9 cellular contexts compared by ENCODE assay signal in the genomic region with DNA sequence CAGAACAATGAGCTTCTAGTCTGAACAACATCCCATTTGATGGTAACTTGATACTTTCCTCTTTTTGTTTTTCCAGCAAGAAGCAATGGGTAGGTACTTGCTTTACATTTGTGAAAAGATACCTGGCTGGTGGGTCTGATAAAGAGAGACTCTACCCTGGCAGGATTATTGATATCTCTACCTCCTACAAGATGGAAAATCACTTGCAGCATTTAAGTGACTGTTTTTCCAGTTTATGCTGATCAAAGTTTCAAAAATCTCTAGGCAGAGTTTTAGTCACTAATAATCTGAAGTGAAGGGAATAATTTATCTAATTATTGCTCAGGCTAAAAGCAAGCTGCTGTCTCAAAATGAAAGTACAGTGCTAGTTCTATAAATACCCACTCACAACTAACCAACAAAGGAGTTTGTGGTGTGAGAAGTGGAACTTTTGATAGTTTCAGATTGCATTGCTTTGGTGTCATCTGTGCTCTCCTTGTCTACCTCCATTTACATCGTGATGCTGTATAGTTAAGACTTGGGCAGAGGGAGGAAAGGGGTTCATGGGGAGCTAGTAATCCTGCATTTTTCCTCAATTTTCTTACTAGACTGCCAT.
A peak's percentile ranks its signal among the peaks of the same experiment; 100 is the strongest.
DNase-seq lines count a peak whose midpoint lies in the region; ATAC-seq and TF ChIP-seq lines count a peak whose summit lies in the region.
"Had no signal": no experiment of that assay in that cellular context is flagged by ENCODE, and none has a peak within 500 bp of the region (broad histone marks: within the 10 kb centered on the region; RNA-seq: fewer than 3 reads in every experiment).

No MANE protein-coding gene starts in this region.

- TF ChIP-seq CTCF in GM12864 (IDR thresholded peaks at IDR 0.05; ENCODE audit: low read depth, low read length, missing control alignments) (no peak), mammary epithelial cell (conservative IDR thresholded peaks at IDR 0.05 in 1 of 2, IDR thresholded peaks at IDR 0.05 in 1 of 2; ENCODE audit: extremely low read depth in 1 of 2, insufficient read depth in 1 of 2, low read depth in 1 of 2, low read length in 2 of 2) (no peak)

- in situ Hi-C loops in mammary epithelial cell (cut with MboI; ENCODE audit: low sequenced_read_pairs in 2 of 2) = loop anchor here in 1 of 2 donors (25.0 kb wide), 1 partner anchor 230 kb away; no protein-coding TSS in a partner anchor

- H3K27me3 ChIP-seq in mammary epithelial cell (ENCODE audit: insufficient read depth, low read length) = no peaks in the 10 kb centered on the region

- no TSS peak for BruUV-seq in mammary epithelial cell (replicated peaks; lab: Mats Ljungman, UMichigan)

- no peak overlapping the region; the same call in 1 of the 2 replicates for H3K4me3 ChIP-seq in GM12864 (ENCODE audit: low read depth, low read length)
- H3K4me3 ChIP-seq in mammary epithelial cell (replicated peaks in 1 of 3; ENCODE audit: insufficient read depth in 1 of 3, low read depth in 2 of 3, low read length in 3 of 3) = no peak overlapping the region

- no peak overlapping the region for H2AFZ ChIP-seq in mammary epithelial cell (ENCODE audit: low read depth, low read length)

- no peaks in the 10 kb centered on the region for H3K36me3 ChIP-seq in mammary epithelial cell (ENCODE audit: insufficient read depth, low read length)

- dilution Hi-C loops in mammary epithelial cell (cut with HindIII; ENCODE audit: low sequenced_read_pairs) = no loop called here

- CTCF ChIA-PET in mammary epithelial cell (lab: Charles Lee; ENCODE audit: low non-redundant PET) = no interaction called here

- peak; percentile 84 for DNase-seq in GM12864 (ENCODE audit: low read depth)
- peak; percentile 50 for DNase-seq in globus pallidus (ENCODE audit: low spot score)
- no peak for DNase-seq in SKM-1 (lab: John Stamatoyannopoulos, UW; ENCODE audit: unreplicated experiment)
- DNase-seq in stimulated activated CD4-positive, alpha-beta T cell treated with anti-CD3 and anti-CD28 coated beads, Interleukin-4, amount 100 ng/mL, for 24 hours = no peak
- no peak for DNase-seq in activated CD4-positive, CD25-positive, alpha-beta regulatory T cell (lab: John Stamatoyannopoulos, UW)
- DNase-seq in mammary epithelial cell = no peak

- no peak overlapping the region for H3K4me2 ChIP-seq in mammary epithelial cell (ENCODE audit: insufficient read depth, low read depth, low read length)

- no peaks in the 10 kb centered on the region for H4K20me1 ChIP-seq in mammary epithelial cell (ENCODE audit: insufficient read depth, low read length)

- no peaks in the 10 kb centered on the region for H3K4me1 ChIP-seq in mammary epithelial cell (ENCODE audit: insufficient read depth, low read length)

- H3K9ac ChIP-seq in mammary epithelial cell (ENCODE audit: insufficient read depth, low read length) = no peak overlapping the region

- H3K79me2 ChIP-seq in mammary epithelial cell (ENCODE audit: insufficient read depth, low read length) = no peaks in the 10 kb centered on the region

- H3K27ac ChIP-seq in mammary epithelial cell (ENCODE audit: insufficient read depth, low read depth, low read length) = no peak overlapping the region
- H3K27ac ChIP-seq: HL-60 had no signal

- ATAC-seq in GM19452 (IDR thresholded peaks at IDR 0.05; ENCODE audit: unreplicated experiment) (peak; percentile 88), HG03378 (IDR thresholded peaks at IDR 0.05; ENCODE audit: unreplicated experiment) (peak; percentile 88)

- H3K9me3 ChIP-seq in mammary epithelial cell (replicated peaks; ENCODE audit: insufficient read depth, low read length) = no peaks in the 10 kb centered on the region

- intact Hi-C loops in mammary epithelial cell (cut with micrococcal nuclease) = loop anchor here (1.0 to 2.0 kb wide), 3 partner anchors 96 to 291 kb away; no protein-coding TSS in a partner anchor

- WGBS in mammary epithelial cell (ENCODE audit: low coverage, missing lambda C conversion rate) = 100% methylated on average over 1 of the region's 1 CpG

Comparison
In these comparisons a context has a peak if more than half of its experiments do, and no peak if none do; other contexts are left out.
1. DNase-seq: peak in GM12864 (single experiment) and globus pallidus (single experiment); none in SKM-1 (single experiment), stimulated activated CD4-positive, alpha-beta T cell treated with anti-CD3 and anti-CD28 coated beads, Interleukin-4, amount 100 ng/mL, for 24 hours (single experiment), activated CD4-positive, CD25-positive, alpha-beta regulatory T cell (0 of 4) and mammary epithelial cell (single experiment).